In genomic region chr5:89277791-89278190, GRCh38 we compare ENCODE assay signal across 17 cellular contexts.
DNase-seq lines count a peak whose midpoint lies in the region; ATAC-seq, FAIRE-seq and TF ChIP-seq lines count a peak whose summit lies in the region.
"Had no signal": no experiment of that assay in that cellular context is flagged by ENCODE, and none has a peak within 500 bp of the region (broad histone marks: within the 10 kb centered on the region; RNA-seq: fewer than 3 reads in every experiment).

No MANE protein-coding gene starts in this region.

- H3K4me2 ChIP-seq in GM12878 (ENCODE audit: control insufficient read depth, insufficient read depth) = no peak overlapping the region

- no peak overlapping the region for H3K27ac Mint-ChIP-seq in activated naive CD4-positive, alpha-beta T cell treated with anti-CD3 and anti-CD28 coated beads for 36 hours
- no peak overlapping the region for H3K27ac Mint-ChIP-seq in progenitor cell of endocrine pancreas
- H3K27ac Mint-ChIP-seq: activated CD8-positive, alpha-beta T cell treated with anti-CD3 and anti-CD28 coated beads, Interleukin-2, amount 10 ng/mL, durations not matched to agents 7 days and 5 days; activated T-helper 17 cell treated with anti-CD3 and anti-CD28 coated beads, Interleukin-2, amount 50 U/mL, for 72 hours had no signal

- H3K4me3 ChIP-seq in GM12878 = no peak overlapping the region
- no peak overlapping the region for H3K4me3 ChIP-seq in left lung
- H3K4me3 ChIP-seq: esophagus muscularis mucosa had no signal

- in situ Hi-C loops in GM12878 (cut with MboI) = loop anchor here (10.0 kb wide), 1 partner anchor 543 kb away; no protein-coding TSS in a partner anchor

- peaks cover 2% of the 10 kb centered on the region for H3K27me3 Mint-ChIP-seq in activated naive CD4-positive, alpha-beta T cell treated with anti-CD3 and anti-CD28 coated beads for 36 hours (ENCODE audit: low read depth)
- no peaks in the 10 kb centered on the region for H3K27me3 Mint-ChIP-seq in progenitor cell of endocrine pancreas
- H3K27me3 Mint-ChIP-seq: activated T-helper 17 cell treated with anti-CD3 and anti-CD28 coated beads, Interleukin-2, amount 50 U/mL, for 72 hours; naive B cell had no signal

- no peaks in the 10 kb centered on the region for H3K79me2 ChIP-seq in GM12878 (ENCODE audit: control insufficient read depth, insufficient read depth, low read length)

- no peak for TF ChIP-seq RAD21 in GM12878 (IDR thresholded peaks at IDR 0.05; ENCODE audit: insufficient read depth, low read depth, low read length)

- H4K20me1 ChIP-seq in GM12878 (ENCODE audit: control insufficient read depth, insufficient read depth) = no peaks in the 10 kb centered on the region

- WGBS in GM12878 (ENCODE audit: insufficient coverage, insufficient replicate concordance, low lambda C conversion rate, missing lambda C conversion rate) = 55% methylated on average over 5 of the region's 5 CpGs

- H3K27ac ChIP-seq in GM12878 (ENCODE audit: control insufficient read depth, insufficient read depth) = peak overlapping the region; percentile 40
- no peak overlapping the region for H3K27ac ChIP-seq in left lung
- H3K27ac ChIP-seq: esophagus muscularis mucosa had no signal

- DNase-seq in AG20443 (ENCODE audit: low spot score) (peak; percentile 22), LHCN-M2 (ENCODE audit: low read depth) (peak; percentile 86), GM12878 (ENCODE audit: low read depth, low spot score) (no peak), left lung (no peak), NCI-H128 (lab: John Stamatoyannopoulos, UW; ENCODE audit: unreplicated experiment) (no peak), progenitor cell of endocrine pancreas (ENCODE audit: low spot score, unreplicated experiment) (no peak)
- DNase-seq in activated naive CD4-positive, alpha-beta T cell treated with anti-CD3 and anti-CD28 coated beads for 36 hours = no peak
- DNase-seq: activated CD8-positive, alpha-beta T cell treated with anti-CD3 and anti-CD28 coated beads, Interleukin-2, amount 10 ng/mL, durations not matched to agents 7 days and 5 days; amygdala; cortex of kidney; left ventricle myocardium superior; naive B cell; NCI-H1092 treated with DMSO at 0.1 percent for 48 hours had no signal

- TF ChIP-seq CTCF in GM12878 (IDR thresholded peaks at IDR 0.05 in 2 of 3, conservative IDR thresholded peaks at IDR 0.05 in 1 of 3; ENCODE audit: control insufficient read depth in 2 of 3, extremely low read depth in 1 of 3, insufficient read depth in 1 of 3, low read depth in 3 of 3, low read length in 3 of 3) (no peak), left lung (IDR thresholded peaks at IDR 0.05) (no peak), progenitor cell of endocrine pancreas (IDR thresholded peaks at IDR 0.05; ENCODE audit: unreplicated experiment) (no peak)

- H3K36me3 Mint-ChIP-seq in activated naive CD4-positive, alpha-beta T cell treated with anti-CD3 and anti-CD28 coated beads for 36 hours (ENCODE audit: low read depth) = no peaks in the 10 kb centered on the region
- no peaks in the 10 kb centered on the region for H3K36me3 Mint-ChIP-seq in progenitor cell of endocrine pancreas (ENCODE audit: insufficient read depth)

- RAD21 ChIA-PET in GM12878 (lab: Charles Lee; ENCODE audit: unreplicated experiment) = interaction anchor here (0.7 kb wide), 1 partner anchor 448 kb away, joined by 3 read pairs; no protein-coding TSS in a partner anchor

- intact Hi-C loops in GM12878 (cut with micrococcal nuclease; ENCODE audit: unreplicated experiment) = loop anchor here (10.0 kb wide), 1 partner anchor 393 kb away; the partner anchor contains the start of gene MEF2C
- intact Hi-C loops in left lung (cut with DNase I) = no loop called here
- intact Hi-C loops in activated naive CD4-positive, alpha-beta T cell treated with anti-CD3 and anti-CD28 coated beads for 36 hours (cut with micrococcal nuclease) = no loop called here

- BruUV-seq in GM12878 (replicated peaks; lab: Mats Ljungman, UMichigan) = no TSS peak

- SMC1A ChIA-PET in GM12878 (lab: Charles Lee; ENCODE audit: uncharacterized antibody, unreplicated experiment) = interaction anchor here (0.6 to 1.3 kb wide), 4 partner anchors 24 to 475 kb away, joined by 3 to 4 read pairs (median 3); no protein-coding TSS in a partner anchor

- H2AFZ ChIP-seq in GM12878 (ENCODE audit: control insufficient read depth, low read depth, low read length) = peak overlapping the region; percentile 45

- peak; percentile 15; the same call in 1 of the 3 replicates for ATAC-seq in GM12878
- peak; percentile 12 for ATAC-seq in left lung
- no peak for ATAC-seq in HG03045 (IDR thresholded peaks at IDR 0.05; ENCODE audit: unreplicated experiment)
- ATAC-seq: activated CD8-positive, alpha-beta T cell treated with anti-CD3 and anti-CD28 coated beads, Interleukin-2, amount 10 ng/mL, durations not matched to agents 7 days and 5 days; activated T-helper 17 cell treated with anti-CD3 and anti-CD28 coated beads, Interleukin-2, amount 50 U/mL, for 72 hours; left ventricle myocardium superior had no signal

- H3K27me3 ChIP-seq in GM12878 (replicated peaks in 1 of 2; ENCODE audit: control insufficient read depth in 2 of 2, insufficient read depth in 2 of 2, low read length in 1 of 2) = no peaks in the 10 kb centered on the region
- H3K27me3 ChIP-seq in left lung = no peaks in the 10 kb centered on the region
- H3K27me3 ChIP-seq: esophagus muscularis mucosa had no signal

- no peak for TF ChIP-seq EP300 in GM12878 (IDR thresholded peaks at IDR 0.05; ENCODE audit: borderline replicate concordance in 1 of 2, control insufficient read depth in 1 of 2, low read depth in 2 of 2, low read length in 2 of 2)

- CTCF ChIA-PET in GM12878 (lab: Yijun Ruan, JAX) = interaction anchor here (1.0 kb wide), 1 partner anchor 24 kb away, joined by 3 read pairs; no protein-coding TSS in a partner anchor
- CTCF ChIA-PET in activated naive CD4-positive, alpha-beta T cell treated with anti-CD3 and anti-CD28 coated beads for 36 hours (lab: Charles Lee) = no interaction called here

- H3K4me1 ChIP-seq in GM12878 (ENCODE audit: control insufficient read depth, insufficient read depth, low read length) = peaks cover 40% of the 10 kb centered on the region
- no peaks in the 10 kb centered on the region for H3K4me1 ChIP-seq in left lung

- POLR2A ChIA-PET in GM12878 (lab: Charles Lee) = no interaction called here

- FAIRE-seq in GM12878 (lab: Jason Lieb, UNC) = no peak
- FAIRE-seq: D721Med had no signal

- no peak overlapping the region for H3K9ac ChIP-seq in GM12878 (ENCODE audit: control insufficient read depth, insufficient read depth, low read length)

- no peaks in the 10 kb centered on the region for H3K4me1 Mint-ChIP-seq in activated naive CD4-positive, alpha-beta T cell treated with anti-CD3 and anti-CD28 coated beads for 36 hours (ENCODE audit: low read depth)
- peaks cover 19% of the 10 kb centered on the region for H3K4me1 Mint-ChIP-seq in progenitor cell of endocrine pancreas (ENCODE audit: low read depth)
- H3K4me1 Mint-ChIP-seq: activated T-helper 17 cell treated with anti-CD3 and anti-CD28 coated beads, Interleukin-2, amount 50 U/mL, for 72 hours had no signal

- no peaks in the 10 kb centered on the region for H3K9me3 Mint-ChIP-seq in activated naive CD4-positive, alpha-beta T cell treated with anti-CD3 and anti-CD28 coated beads for 36 hours
- no peaks in the 10 kb centered on the region for H3K9me3 Mint-ChIP-seq in progenitor cell of endocrine pancreas (ENCODE audit: low read depth)

- H3K4me3 Mint-ChIP-seq in activated naive CD4-positive, alpha-beta T cell treated with anti-CD3 and anti-CD28 coated beads for 36 hours = no peak overlapping the region
- no peak overlapping the region for H3K4me3 Mint-ChIP-seq in progenitor cell of endocrine pancreas (ENCODE audit: low read depth)
- H3K4me3 Mint-ChIP-seq: activated CD8-positive, alpha-beta T cell treated with anti-CD3 and anti-CD28 coated beads, Interleukin-2, amount 10 ng/mL, durations not matched to agents 7 days and 5 days; activated T-helper 17 cell treated with anti-CD3 and anti-CD28 coated beads, Interleukin-2, amount 50 U/mL, for 72 hours had no signal

- no peaks in the 10 kb centered on the region; the same call in 1 of the 3 replicates for H3K9me3 ChIP-seq in GM12878 (replicated peaks; ENCODE audit: control insufficient read depth, insufficient read depth, low read length)
- H3K9me3 ChIP-seq in left lung = no peaks in the 10 kb centered on the region
- H3K9me3 ChIP-seq: esophagus muscularis mucosa had no signal

- no peak for TF ChIP-seq POLR2A in GM12878 (IDR thresholded peaks at IDR 0.05; ENCODE audit: low read depth, low read length)

- H3K36me3 ChIP-seq in GM12878 (ENCODE audit: control insufficient read depth in 2 of 2, insufficient read depth in 2 of 2, low read length in 1 of 2) (no peaks in the 10 kb centered on the region), left lung (no peaks in the 10 kb centered on the region)
- H3K36me3 ChIP-seq: esophagus muscularis mucosa had no signal

TF ChIP-seq in GM12878, 131 proteins besides CTCF, POLR2A, EP300 and RAD21:
- TF ChIP-seq YY1 (IDR thresholded peaks at IDR 0.05; ENCODE audit: low read depth, low read length) (no peak), ETV6 (conservative IDR thresholded peaks at IDR 0.05 in 1 of 2, IDR thresholded peaks at IDR 0.05 in 1 of 2; ENCODE audit: borderline replicate concordance in 1 of 2, low read depth in 1 of 2) (no peak), CHD1 (IDR thresholded peaks at IDR 0.05; ENCODE audit: low read depth, low read length) (no peak), RCOR1 (conservative IDR thresholded peaks at IDR 0.05; ENCODE audit: low read depth, low read length) (no peak), JUNB (IDR thresholded peaks at IDR 0.05) (peak; percentile 79), YBX1 (IDR thresholded peaks at IDR 0.05) (no peak), TCF3 (IDR thresholded peaks at IDR 0.05; ENCODE audit: borderline replicate concordance, insufficient read depth, low read depth, low read length) (no peak), RUNX3 (IDR thresholded peaks at IDR 0.05; ENCODE audit: low read length) (0 out of 2 replicates have a peak, but pooled peaks have one; percentile 7), ZZZ3 (IDR thresholded peaks at IDR 0.05; ENCODE audit: control insufficient read depth, insufficient read length, low read depth) (no peak), TBL1XR1 (IDR thresholded peaks at IDR 0.05; ENCODE audit: low read depth, low read length) (no peak), SMAD5 (IDR thresholded peaks at IDR 0.05; ENCODE audit: low read depth) (no peak)

Comparison
In these comparisons a context has a peak if more than half of its experiments do, and no peak if none do; other contexts are left out.
1. DNase-seq: peak in AG20443 (single experiment) and LHCN-M2 (single experiment); none in GM12878 (single experiment), left lung (0 of 2), activated naive CD4-positive, alpha-beta T cell treated with anti-CD3 and anti-CD28 coated beads for 36 hours (single experiment), NCI-H128 (single experiment) and progenitor cell of endocrine pancreas (single experiment).